Comparison of ENCODE assay signal across 15 cellular contexts in the genomic region with DNA sequence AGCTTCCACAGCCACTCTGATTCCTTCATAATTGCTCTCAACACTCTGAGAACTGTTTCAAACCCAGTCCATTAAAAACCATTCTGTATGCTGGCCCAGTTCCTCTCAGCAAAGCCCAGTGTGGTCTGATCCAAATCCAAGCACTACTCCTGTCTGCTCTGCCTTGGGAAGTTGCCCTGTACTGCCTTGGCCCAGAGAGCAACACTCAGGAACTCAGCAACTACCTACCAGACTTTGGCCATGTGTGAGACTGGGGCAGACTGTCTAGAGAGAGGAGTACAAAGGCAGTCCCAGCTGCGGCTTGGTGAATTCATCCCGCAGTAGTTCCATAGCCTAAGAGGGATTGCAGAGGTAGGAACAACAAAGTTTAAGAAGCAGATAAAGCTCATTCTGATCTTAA.
"Had no signal": no experiment of that assay in that cellular context is flagged by ENCODE, and none has a peak within 500 bp of the region (broad histone marks: within the 10 kb centered on the region; RNA-seq: fewer than 3 reads in every experiment).

No MANE protein-coding gene starts in this region.

- H3K27me3 ChIP-seq: ascending aorta, esophagus squamous epithelium, tibial artery had no signal

- FAIRE-seq: colon, islet of Langerhans had no signal

- H3K36me3 ChIP-seq: ascending aorta, esophagus squamous epithelium, tibial artery had no signal

- H3K4me1 Mint-ChIP-seq: memory B cell, nephron had no signal

- H3K27ac Mint-ChIP-seq: activated naive CD8-positive, alpha-beta T cell treated with anti-CD3 and anti-CD28 coated beads, Interleukin-2, amount 10 ng/mL, durations not matched to agents 7 days and 5 days; memory B cell; nephron had no signal

- DNase-seq: activated CD4-positive, alpha-beta T cell treated with anti-CD3 and anti-CD28 coated beads, Interleukin-2, amount 50 U/mL, for 4 hours; activated CD4-positive, CD25-positive, alpha-beta regulatory T cell treated with anti-CD3 and anti-CD28 coated beads, Interleukin-2, amount 50 U/mL, for 72 hours; activated naive CD8-positive, alpha-beta T cell treated with anti-CD3 and anti-CD28 coated beads, Interleukin-2, amount 10 ng/mL, durations not matched to agents 7 days and 5 days; activated T-cell treated with anti-CD3 and anti-CD28 coated beads, Interleukin-2, amount 50 U/mL, for 48 hours; esophagus squamous epithelium; foreskin fibroblast; stimulated activated CD4-positive, alpha-beta T cell treated with anti-CD3 and anti-CD28 coated beads, Interleukin-15, amount 100 ng/mL, for 24 hours; stimulated activated CD4-positive, alpha-beta T cell treated with anti-CD3 and anti-CD28 coated beads, Interleukin-4, amount 100 ng/mL, for 4 hours; SW 1271; tibial artery had no signal

- H3K4me3 Mint-ChIP-seq: activated naive CD8-positive, alpha-beta T cell treated with anti-CD3 and anti-CD28 coated beads, Interleukin-2, amount 10 ng/mL, durations not matched to agents 7 days and 5 days; memory B cell; nephron had no signal

- H3K27me3 Mint-ChIP-seq: memory B cell had no signal

- H3K4me3 ChIP-seq: ascending aorta, esophagus squamous epithelium, tibial artery had no signal

- H3K9me3 Mint-ChIP-seq: activated naive CD8-positive, alpha-beta T cell treated with anti-CD3 and anti-CD28 coated beads, Interleukin-2, amount 10 ng/mL, durations not matched to agents 7 days and 5 days; memory B cell; nephron had no signal
